In genomic region chr3:64586977-64587376, GRCh38 we compare ENCODE assay signal across 25 cellular contexts.
"Had no signal": no experiment of that assay in that cellular context is flagged by ENCODE, and none has a peak within 500 bp of the region (broad histone marks: within the 10 kb centered on the region; RNA-seq: fewer than 3 reads in every experiment).

No MANE protein-coding gene starts in this region.

- H3K36me3 Mint-ChIP-seq: natural killer cell; stimulated activated effector memory CD8-positive, alpha-beta T cell treated with anti-CD3 and anti-CD28 coated beads, Interleukin-12 subunit alpha, Interleukin-12 subunit beta, amount 100 ng/mL, for 72 hours had no signal

- H3K4me3 Mint-ChIP-seq: dendritic cell treated with granulocyte-macrophage colony-stimulating factor and Interleukin-4, amounts not matched to agents 40 ng/mL and 50 ng/mL, for 4 days; endodermal cell; natural killer cell; neural crest cell; stimulated activated effector memory CD8-positive, alpha-beta T cell treated with anti-CD3 and anti-CD28 coated beads, Interleukin-12 subunit alpha, Interleukin-12 subunit beta, amount 100 ng/mL, for 72 hours had no signal

- H3K27me3 Mint-ChIP-seq: dendritic cell treated with granulocyte-macrophage colony-stimulating factor and Interleukin-4, amounts not matched to agents 40 ng/mL and 50 ng/mL, for 4 days had no signal

- DNase-seq: colonic mucosa; effector CD8-positive, alpha-beta T cell; endodermal cell; foreskin fibroblast; gastrocnemius medialis; head of caudate nucleus; left cardiac atrium; left ventricle myocardium superior; lower lobe of right lung; natural killer cell; stimulated activated CD4-positive, alpha-beta T cell treated with anti-CD3 and anti-CD28 coated beads, Interleukin-2, amount 100 ng/mL, for 24 hours; stimulated activated CD4-positive, alpha-beta T cell treated with anti-CD3 and anti-CD28 coated beads, Interleukin-4, amount 100 ng/mL, for 24 hours; stimulated activated naive CD4-positive, alpha-beta T cell treated with Interleukin-2 at 50 U/mL for 16 hours; stomach; thyroid gland; trophoblast cell had no signal

- H3K27ac Mint-ChIP-seq: dendritic cell treated with granulocyte-macrophage colony-stimulating factor and Interleukin-4, amounts not matched to agents 40 ng/mL and 50 ng/mL, for 4 days; endodermal cell; natural killer cell; stimulated activated effector memory CD8-positive, alpha-beta T cell treated with anti-CD3 and anti-CD28 coated beads, Interleukin-12 subunit alpha, Interleukin-12 subunit beta, amount 100 ng/mL, for 72 hours had no signal

- H3K4me3 ChIP-seq: colonic mucosa, gastrocnemius medialis, lower lobe of right lung, prostate gland, right atrium auricular region, stomach, thyroid gland had no signal

- H3K36me3 ChIP-seq: colonic mucosa, gastrocnemius medialis, prostate gland, stomach, thyroid gland had no signal

- H3K9ac ChIP-seq: parathyroid adenoma had no signal

- H3K27ac ChIP-seq: colonic mucosa, epithelial cell of prostate, gastrocnemius medialis, lower lobe of right lung, parathyroid adenoma, prostate gland, right atrium auricular region, stomach, thyroid gland had no signal

- H3K27me3 ChIP-seq: colonic mucosa, gastrocnemius medialis, right atrium auricular region, stomach, thyroid gland had no signal

- H3K9me3 ChIP-seq: colonic mucosa, gastrocnemius medialis, lower lobe of right lung, prostate gland, right atrium auricular region, stomach, thyroid gland had no signal

- H3K4me1 ChIP-seq: colonic mucosa, lower lobe of right lung, parathyroid adenoma, prostate gland, right atrium auricular region, stomach, thyroid gland had no signal

- H3K4me1 Mint-ChIP-seq: natural killer cell; stimulated activated effector memory CD8-positive, alpha-beta T cell treated with anti-CD3 and anti-CD28 coated beads, Interleukin-12 subunit alpha, Interleukin-12 subunit beta, amount 100 ng/mL, for 72 hours had no signal

- ATAC-seq: esophagus mucosa; gastrocnemius medialis; left cardiac atrium; left ventricle myocardium superior; lower lobe of right lung; natural killer cell; sciatic nerve; stimulated activated effector memory CD8-positive, alpha-beta T cell treated with anti-CD3 and anti-CD28 coated beads, Interleukin-12 subunit alpha, Interleukin-12 subunit beta, amount 100 ng/mL, for 72 hours had no signal

- H3K9me3 Mint-ChIP-seq: dendritic cell treated with granulocyte-macrophage colony-stimulating factor and Interleukin-4, amounts not matched to agents 40 ng/mL and 50 ng/mL, for 4 days; endodermal cell; neural crest cell; stimulated activated effector memory CD8-positive, alpha-beta T cell treated with anti-CD3 and anti-CD28 coated beads, Interleukin-12 subunit alpha, Interleukin-12 subunit beta, amount 100 ng/mL, for 72 hours had no signal
